Comparison of ENCODE assay signal across 1 cellular context in genomic region chr12:124556896-124557501, GRCh38.
TF ChIP-seq lines count a peak whose summit lies in the region.

No MANE protein-coding gene starts in this region.

TF ChIP-seq in K562, 482 proteins besides CTCF, POLR2A, EP300 and RAD21:
- no peak for TF ChIP-seq ZNF507 (tag; conservative IDR thresholded peaks at IDR 0.05)
- TF ChIP-seq MEF2D (tag; conservative IDR thresholded peaks at IDR 0.05; ENCODE audit: low read depth), result no peak
- peak; percentile 15 for TF ChIP-seq RBM25 (IDR thresholded peaks at IDR 0.05; ENCODE audit: low read depth, low read length, severe bottlenecking)
- no peak for TF ChIP-seq ZBED1 (IDR thresholded peaks at IDR 0.05)
- no peak for TF ChIP-seq HNRNPL (IDR thresholded peaks at IDR 0.05; ENCODE audit: low read depth, low read length)
- no peak for TF ChIP-seq PREB (CRISPR knock-in tag; IDR thresholded peaks at IDR 0.05)
- no peak for TF ChIP-seq HDAC8 (tag; IDR thresholded peaks at IDR 0.05)
- no peak for TF ChIP-seq ZKSCAN8 (CRISPR knock-in tag; IDR thresholded peaks at IDR 0.05)
- TF ChIP-seq HDGF (IDR thresholded peaks at IDR 0.05), result no peak
- TF ChIP-seq NFIC (IDR thresholded peaks at IDR 0.05), result peak; percentile 72
- TF ChIP-seq BRD9 (IDR thresholded peaks at IDR 0.05; ENCODE audit: low read depth, partially characterized antibody), result no peak
- TF ChIP-seq FOXA1 (IDR thresholded peaks at IDR 0.05; ENCODE audit: borderline replicate concordance), result no peak
